In the genomic region with DNA sequence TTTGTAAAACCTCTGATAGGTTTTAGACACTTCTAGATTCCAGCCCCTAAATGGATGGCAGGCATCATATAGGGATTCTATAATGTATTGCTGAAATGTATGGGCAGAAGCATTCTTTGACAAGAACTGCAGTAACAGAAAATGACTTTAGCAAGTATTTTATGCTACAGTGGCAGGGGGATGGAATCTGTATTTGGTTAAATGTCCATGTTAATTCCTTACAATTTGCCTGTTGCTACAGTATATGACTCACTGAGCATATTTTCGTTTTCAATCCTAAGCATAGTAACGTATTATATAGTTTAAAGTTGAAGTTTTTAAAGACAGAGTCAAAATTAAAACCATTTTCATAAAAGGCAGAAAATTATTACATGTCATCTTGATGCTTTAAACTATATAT, we compare ENCODE assay signal across 28 cellular contexts.
"Had no signal": no experiment of that assay in that cellular context is flagged by ENCODE, and none has a peak within 500 bp of the region (broad histone marks: within the 10 kb centered on the region; RNA-seq: fewer than 3 reads in every experiment).

No MANE protein-coding gene starts in this region.

- H3K27me3 ChIP-seq: brain microvascular endothelial cell, colonic mucosa, esophagus squamous epithelium, gastroesophageal sphincter, heart right ventricle, hepatocyte had no signal

- H3K4me3 Mint-ChIP-seq: activated CD4-positive, alpha-beta memory T cell treated with anti-CD3 and anti-CD28 coated beads for 36 hours; activated CD4-positive, alpha-beta T cell treated with anti-CD3 and anti-CD28 coated beads for 36 hours; activated CD4-positive, alpha-beta T cell treated with anti-CD3 and anti-CD28 coated beads, Interleukin-2, amount 10 ng/mL, durations not matched to agents 24 days and 14 days; activated CD8-positive, alpha-beta memory T cell treated with anti-CD3 and anti-CD28 coated beads, Interleukin-2, amount 10 ng/mL, durations not matched to agents 7 days and 5 days; activated CD8-positive, alpha-beta T cell treated with anti-CD3 and anti-CD28 coated beads, Interleukin-2, amount 10 ng/mL, durations not matched to agents 7 days and 5 days; activated naive CD4-positive, alpha-beta T cell treated with anti-CD3 and anti-CD28 coated beads, Interleukin-2, amount 10 ng/mL, durations not matched to agents 7 days and 5 days; activated naive CD8-positive, alpha-beta T cell treated with anti-CD3 and anti-CD28 coated beads, Interleukin-2, amount 10 ng/mL, durations not matched to agents 7 days and 5 days; activated T-helper 1 cell treated with anti-CD3 and anti-CD28 coated beads, Interleukin-12 subunit alpha, Interleukin-12 subunit beta, Interleukin-2, Interleukin-4 antibody, amounts not matched to agents 30 ng/mL and 10 ng/mL and 1 ng/mL, durations not matched to agents 14 hours and 24 hours and 36 hours had no signal

- H3K27ac Mint-ChIP-seq: activated CD4-positive, alpha-beta memory T cell treated with anti-CD3 and anti-CD28 coated beads for 36 hours; activated CD4-positive, alpha-beta T cell treated with anti-CD3 and anti-CD28 coated beads for 36 hours; activated CD4-positive, alpha-beta T cell treated with anti-CD3 and anti-CD28 coated beads, Interleukin-2, amount 10 ng/mL, durations not matched to agents 24 days and 14 days; activated CD8-positive, alpha-beta memory T cell treated with anti-CD3 and anti-CD28 coated beads, Interleukin-2, amount 10 ng/mL, durations not matched to agents 7 days and 5 days; activated CD8-positive, alpha-beta T cell treated with anti-CD3 and anti-CD28 coated beads, Interleukin-2, amount 10 ng/mL, durations not matched to agents 7 days and 5 days; activated naive CD4-positive, alpha-beta T cell treated with anti-CD3 and anti-CD28 coated beads, Interleukin-2, amount 10 ng/mL, durations not matched to agents 7 days and 5 days; activated naive CD4-positive, alpha-beta T cell treated with anti-CD3 and anti-CD28 coated beads, Interleukin-2, amount 50 U/mL, for 72 hours; activated naive CD8-positive, alpha-beta T cell treated with anti-CD3 and anti-CD28 coated beads, Interleukin-2, amount 10 ng/mL, durations not matched to agents 7 days and 5 days; activated T-helper 1 cell treated with anti-CD3 and anti-CD28 coated beads, Interleukin-12 subunit alpha, Interleukin-12 subunit beta, Interleukin-2, Interleukin-4 antibody, amounts not matched to agents 30 ng/mL and 10 ng/mL and 1 ng/mL, durations not matched to agents 14 hours and 24 hours and 36 hours had no signal

- H3K27ac ChIP-seq: brain microvascular endothelial cell, colonic mucosa, epithelial cell of prostate, esophagus squamous epithelium, heart right ventricle, hepatocyte had no signal

- H3K36me3 ChIP-seq: brain microvascular endothelial cell, colonic mucosa, esophagus squamous epithelium, gastroesophageal sphincter, heart right ventricle had no signal

- H3K27me3 Mint-ChIP-seq: activated CD4-positive, alpha-beta T cell treated with anti-CD3 and anti-CD28 coated beads, Interleukin-2, amount 10 ng/mL, durations not matched to agents 24 days and 14 days; activated CD8-positive, alpha-beta memory T cell treated with anti-CD3 and anti-CD28 coated beads, Interleukin-2, amount 10 ng/mL, durations not matched to agents 7 days and 5 days; activated naive CD4-positive, alpha-beta T cell treated with anti-CD3 and anti-CD28 coated beads, Interleukin-2, amount 10 ng/mL, durations not matched to agents 7 days and 5 days had no signal

- H3K4me1 ChIP-seq: colonic mucosa, esophagus squamous epithelium, heart right ventricle had no signal

- H3K9me3 Mint-ChIP-seq: activated CD4-positive, alpha-beta memory T cell treated with anti-CD3 and anti-CD28 coated beads for 36 hours; activated CD4-positive, alpha-beta T cell treated with anti-CD3 and anti-CD28 coated beads, Interleukin-2, amount 10 ng/mL, durations not matched to agents 24 days and 14 days; activated naive CD4-positive, alpha-beta T cell treated with anti-CD3 and anti-CD28 coated beads, Interleukin-2, amount 10 ng/mL, durations not matched to agents 7 days and 5 days; activated naive CD4-positive, alpha-beta T cell treated with anti-CD3 and anti-CD28 coated beads, Interleukin-2, amount 50 U/mL, for 72 hours; activated naive CD8-positive, alpha-beta T cell treated with anti-CD3 and anti-CD28 coated beads, Interleukin-2, amount 10 ng/mL, durations not matched to agents 7 days and 5 days; activated T-helper 1 cell treated with anti-CD3 and anti-CD28 coated beads, Interleukin-12 subunit alpha, Interleukin-12 subunit beta, Interleukin-2, Interleukin-4 antibody, amounts not matched to agents 30 ng/mL and 10 ng/mL and 1 ng/mL, durations not matched to agents 14 hours and 24 hours and 36 hours had no signal

- H3K36me3 Mint-ChIP-seq: activated CD4-positive, alpha-beta memory T cell treated with anti-CD3 and anti-CD28 coated beads for 36 hours; activated CD8-positive, alpha-beta memory T cell treated with anti-CD3 and anti-CD28 coated beads, Interleukin-2, amount 10 ng/mL, durations not matched to agents 7 days and 5 days; activated naive CD4-positive, alpha-beta T cell treated with anti-CD3 and anti-CD28 coated beads, Interleukin-2, amount 10 ng/mL, durations not matched to agents 7 days and 5 days; activated naive CD4-positive, alpha-beta T cell treated with anti-CD3 and anti-CD28 coated beads, Interleukin-2, amount 50 U/mL, for 72 hours; activated naive CD8-positive, alpha-beta T cell treated with anti-CD3 and anti-CD28 coated beads, Interleukin-2, amount 10 ng/mL, durations not matched to agents 7 days and 5 days had no signal

- H3K9me3 ChIP-seq: colonic mucosa, esophagus squamous epithelium, gastroesophageal sphincter, heart right ventricle had no signal

- ATAC-seq: activated CD4-positive, alpha-beta T cell treated with anti-CD3 and anti-CD28 coated beads for 36 hours; activated CD8-positive, alpha-beta memory T cell treated with anti-CD3 and anti-CD28 coated beads, Interleukin-2, amount 10 ng/mL, durations not matched to agents 7 days and 5 days; activated CD8-positive, alpha-beta T cell treated with anti-CD3 and anti-CD28 coated beads, Interleukin-2, amount 10 ng/mL, durations not matched to agents 7 days and 5 days; activated naive CD4-positive, alpha-beta T cell treated with anti-CD3 and anti-CD28 coated beads, Interleukin-2, amount 50 U/mL, for 72 hours; gastroesophageal sphincter; heart right ventricle had no signal

- H3K4me3 ChIP-seq: colonic mucosa, esophagus squamous epithelium, gastroesophageal sphincter, heart right ventricle, hepatocyte had no signal

- H3K4me1 Mint-ChIP-seq: activated CD4-positive, alpha-beta T cell treated with anti-CD3 and anti-CD28 coated beads for 36 hours; activated CD4-positive, alpha-beta T cell treated with anti-CD3 and anti-CD28 coated beads, Interleukin-2, amount 10 ng/mL, durations not matched to agents 24 days and 14 days; activated CD8-positive, alpha-beta memory T cell treated with anti-CD3 and anti-CD28 coated beads, Interleukin-2, amount 10 ng/mL, durations not matched to agents 7 days and 5 days; activated naive CD4-positive, alpha-beta T cell treated with anti-CD3 and anti-CD28 coated beads, Interleukin-2, amount 10 ng/mL, durations not matched to agents 7 days and 5 days; activated naive CD8-positive, alpha-beta T cell treated with anti-CD3 and anti-CD28 coated beads, Interleukin-2, amount 10 ng/mL, durations not matched to agents 7 days and 5 days had no signal

- DNase-seq: activated CD4-positive, alpha-beta memory T cell treated with anti-CD3 and anti-CD28 coated beads for 36 hours; activated CD4-positive, alpha-beta T cell treated with anti-CD3 and anti-CD28 coated beads for 36 hours; activated CD4-positive, alpha-beta T cell treated with anti-CD3 and anti-CD28 coated beads, Interleukin-2, amount 10 ng/mL, durations not matched to agents 24 days and 14 days; activated CD4-positive, CD25-positive, alpha-beta regulatory T cell; activated CD4-positive, CD25-positive, alpha-beta regulatory T cell treated with anti-CD3 and anti-CD28 coated beads, Interleukin-2, amount 50 U/mL, for 72 hours; activated CD8-positive, alpha-beta memory T cell treated with anti-CD3 and anti-CD28 coated beads, Interleukin-2, amount 10 ng/mL, durations not matched to agents 7 days and 5 days; activated CD8-positive, alpha-beta memory T cell treated with anti-CD3 and anti-CD28 coated beads, Interleukin-2, amount 50 U/mL, for 4 hours; activated CD8-positive, alpha-beta T cell treated with anti-CD3 and anti-CD28 coated beads, Interleukin-2, amount 10 ng/mL, durations not matched to agents 7 days and 5 days; activated gamma-delta T cell; activated naive CD4-positive, alpha-beta T cell; activated naive CD4-positive, alpha-beta T cell treated with anti-CD3 and anti-CD28 coated beads, Interleukin-2, amount 10 ng/mL, durations not matched to agents 7 days and 5 days; activated naive CD8-positive, alpha-beta T cell treated with anti-CD3 and anti-CD28 coated beads, Interleukin-2, amount 10 ng/mL, durations not matched to agents 7 days and 5 days; activated T-cell treated with anti-CD3 and anti-CD28 coated beads, Interleukin-2, amount 50 U/mL, for 1 hour; activated T-cell treated with anti-CD3 and anti-CD28 coated beads, Interleukin-2, amount 50 U/mL, for 48 hours; amniotic stem cell; anterior cingulate cortex; brain microvascular endothelial cell; colonic mucosa; effector CD8-positive, alpha-beta T cell; esophagus squamous epithelium; foreskin melanocyte; heart right ventricle; T-helper 2 cell had no signal
